ENCODE assay signal across 26 cellular contexts in the genomic region with DNA sequence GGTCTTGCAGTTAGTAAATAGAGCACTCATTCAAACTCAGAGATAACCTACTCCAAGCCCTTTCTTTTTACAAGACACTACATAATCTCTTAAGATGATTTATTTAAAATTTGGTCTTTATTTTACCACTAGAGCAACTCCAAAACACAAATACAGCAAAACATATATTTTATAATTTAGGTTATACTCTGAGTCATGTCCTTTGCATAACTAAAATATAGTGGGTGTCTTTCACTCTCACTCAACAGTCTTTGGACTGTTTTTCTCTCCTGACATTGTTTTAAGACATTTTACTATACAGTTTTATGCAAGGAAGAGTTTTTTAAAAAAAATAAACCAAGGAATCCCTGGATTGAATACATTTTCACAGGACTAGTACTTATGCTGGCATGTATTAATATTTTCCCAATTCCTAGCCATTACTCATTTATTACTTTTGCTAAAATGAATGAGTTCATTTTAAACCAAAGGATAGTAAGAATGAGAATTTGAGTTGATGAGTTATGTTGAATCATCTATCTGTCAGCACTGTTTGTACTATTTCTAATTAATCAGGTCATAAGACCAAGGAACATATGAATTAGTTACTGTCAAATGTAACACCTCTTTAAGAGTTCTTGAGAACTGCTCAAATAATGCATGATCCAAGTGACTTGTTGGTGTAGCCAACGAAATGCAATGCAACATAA.
DNase-seq lines count a peak whose midpoint lies in the region; ATAC-seq and TF ChIP-seq lines count a peak whose summit lies in the region.
"Had no signal": no experiment of that assay in that cellular context is flagged by ENCODE, and none has a peak within 500 bp of the region (broad histone marks: within the 10 kb centered on the region; RNA-seq: fewer than 3 reads in every experiment).

No MANE protein-coding gene starts in this region.

- peaks cover 28% of the 10 kb centered on the region for H3K4me1 Mint-ChIP-seq in osteocyte (ENCODE audit: unreplicated experiment)

- no peak overlapping the region for H3K4me3 Mint-ChIP-seq in osteocyte (ENCODE audit: unreplicated experiment)
- H3K4me3 Mint-ChIP-seq: activated CD4-positive, alpha-beta memory T cell treated with anti-CD3 and anti-CD28 coated beads for 36 hours; CD4-positive, alpha-beta T cell; endodermal cell; stimulated activated naive CD8-positive, alpha-beta T cell treated with anti-CD3 and anti-CD28 coated beads, Interleukin-15, Interleukin-2, amounts not matched to agents 100 ng/mL and 50 ng/mL, for 24 hours had no signal

- H3K4me1 ChIP-seq in effector memory CD4-positive, alpha-beta T cell (ENCODE audit: control insufficient read depth, insufficient read depth, low read length, poor library complexity, severe bottlenecking), result no peaks in the 10 kb centered on the region
- H3K4me1 ChIP-seq: adrenal gland had no signal

- TF ChIP-seq CTCF in osteocyte (IDR thresholded peaks at IDR 0.05), result no peak

- no peak overlapping the region for H3K27ac ChIP-seq in effector memory CD4-positive, alpha-beta T cell (ENCODE audit: insufficient read depth, low read length, poor library complexity, severe bottlenecking)
- H3K27ac ChIP-seq: adrenal gland, coronary artery, RWPE1, tibial nerve had no signal

- H3K4me3 ChIP-seq in effector memory CD4-positive, alpha-beta T cell (ENCODE audit: insufficient read depth, low read depth, low read length, poor library complexity, severe bottlenecking), result no peak overlapping the region
- H3K4me3 ChIP-seq: adrenal gland, coronary artery, MG63, tibial nerve had no signal

- peaks cover 3% of the 10 kb centered on the region for H3K9me3 Mint-ChIP-seq in osteocyte (ENCODE audit: unreplicated experiment)
- H3K9me3 Mint-ChIP-seq: activated CD4-positive, alpha-beta memory T cell treated with anti-CD3 and anti-CD28 coated beads for 36 hours; CD4-positive, alpha-beta T cell; endodermal cell had no signal

- H3K27me3 ChIP-seq in effector memory CD4-positive, alpha-beta T cell (replicated peaks; ENCODE audit: control insufficient read depth, insufficient read depth, low read length, poor library complexity, severe bottlenecking), result no peaks in the 10 kb centered on the region
- H3K27me3 ChIP-seq: adrenal gland, MG63, tibial nerve had no signal

- H3K27me3 Mint-ChIP-seq in osteocyte (ENCODE audit: unreplicated experiment), result no peaks in the 10 kb centered on the region
- H3K27me3 Mint-ChIP-seq: activated CD4-positive, alpha-beta memory T cell treated with anti-CD3 and anti-CD28 coated beads for 36 hours; CD4-positive, alpha-beta T cell; stimulated activated naive CD8-positive, alpha-beta T cell treated with anti-CD3 and anti-CD28 coated beads, Interleukin-15, Interleukin-2, amounts not matched to agents 100 ng/mL and 50 ng/mL, for 24 hours had no signal

- H3K27ac Mint-ChIP-seq in osteocyte (ENCODE audit: unreplicated experiment), result peak overlapping the region; percentile 10
- H3K27ac Mint-ChIP-seq: activated CD4-positive, alpha-beta memory T cell treated with anti-CD3 and anti-CD28 coated beads for 36 hours; CD4-positive, alpha-beta T cell; endodermal cell; stimulated activated naive CD8-positive, alpha-beta T cell treated with anti-CD3 and anti-CD28 coated beads, Interleukin-15, Interleukin-2, amounts not matched to agents 100 ng/mL and 50 ng/mL, for 24 hours had no signal

- DNase-seq in RKO (ENCODE audit: low spot score) (peak; percentile 32), osteocyte (ENCODE audit: extremely low spot score, unreplicated experiment) (no peak), A172 (ENCODE audit: low spot score) (no peak), HK-2 (ENCODE audit: unreplicated experiment) (no peak)
- DNase-seq in effector memory CD4-positive, alpha-beta T cell, result no peak
- DNase-seq: activated CD4-positive, alpha-beta memory T cell treated with anti-CD3 and anti-CD28 coated beads for 36 hours; activated naive CD4-positive, alpha-beta T cell; adrenal gland; CD4-positive, alpha-beta T cell; endodermal cell; H7; left cardiac atrium; mesenchymal stem cell; MG63; NCI-H1436; NCI-H2107; NCI-H510A treated with DMSO at 0.1 percent for 48 hours; stimulated activated CD4-positive, alpha-beta T cell treated with anti-CD3 and anti-CD28 coated beads, Interleukin-12 subunit alpha, Interleukin-12 subunit beta, amount 100 ng/mL, for 4 hours; stimulated activated CD4-positive, alpha-beta T cell treated with anti-CD3 and anti-CD28 coated beads, Interleukin-4, amount 100 ng/mL, for 4 hours; T-helper 9 cell had no signal

- ATAC-seq in GM19395 (IDR thresholded peaks at IDR 0.05; ENCODE audit: unreplicated experiment) (peak; percentile 56), HG02884 (IDR thresholded peaks at IDR 0.05; ENCODE audit: unreplicated experiment) (peak; percentile 74)
- ATAC-seq: left cardiac atrium had no signal

- no peaks in the 10 kb centered on the region for H3K9me3 ChIP-seq in effector memory CD4-positive, alpha-beta T cell (ENCODE audit: control insufficient read depth, low read length)
- H3K9me3 ChIP-seq: adrenal gland, MG63, tibial nerve had no signal

- peaks cover 24% of the 10 kb centered on the region for H3K36me3 Mint-ChIP-seq in osteocyte (ENCODE audit: unreplicated experiment)
- H3K36me3 Mint-ChIP-seq: activated CD4-positive, alpha-beta memory T cell treated with anti-CD3 and anti-CD28 coated beads for 36 hours had no signal

- no peaks in the 10 kb centered on the region for H3K36me3 ChIP-seq in effector memory CD4-positive, alpha-beta T cell (ENCODE audit: control insufficient read depth, insufficient read depth, low read length)
- H3K36me3 ChIP-seq: adrenal gland, MG63, tibial nerve had no signal
